In genomic region chr2:20334645-20335203, GRCh38 we compare ENCODE assay signal across 1 cellular context.
TF ChIP-seq lines count a peak whose summit lies in the region.

No MANE protein-coding gene starts in this region.

TF ChIP-seq in IMR-90, 13 proteins besides CTCF, POLR2A, EP300 and RAD21 (continued from another document):
- no peak for TF ChIP-seq USF2 (IDR thresholded peaks at IDR 0.05; ENCODE audit: low read depth, low read length)
- TF ChIP-seq RCOR1 (IDR thresholded peaks at IDR 0.05; ENCODE audit: insufficient replicate concordance, low read length), result no peak
- no peak for TF ChIP-seq SMC3 (IDR thresholded peaks at IDR 0.05; ENCODE audit: low read depth, low read length)
- TF ChIP-seq ELK1 (IDR thresholded peaks at IDR 0.05; ENCODE audit: borderline replicate concordance, low read depth, low read length), result no peak
